ENCODE assay signal across 14 cellular contexts in genomic region chr14:22521449-22522239, GRCh38.
A peak's percentile ranks its signal among the peaks of the same experiment; 100 is the strongest.
DNase-seq lines count a peak whose midpoint lies in the region; ATAC-seq, FAIRE-seq and TF ChIP-seq lines count a peak whose summit lies in the region.
"Had no signal": no experiment of that assay in that cellular context is flagged by ENCODE, and none has a peak within 500 bp of the region (broad histone marks: within the 10 kb centered on the region; RNA-seq: fewer than 3 reads in every experiment).

No MANE protein-coding gene starts in this region.

- no peak for ATAC-seq in central memory CD8-positive, alpha-beta T cell (replicated peaks; ENCODE audit: extremely low read depth, poor library complexity, severe bottlenecking)

- no peaks in the 10 kb centered on the region; the same call in 1 of the 2 replicates for H3K36me3 ChIP-seq in OCI-LY1 (ENCODE audit: insufficient read depth, low read length)

- H4K20me1 ChIP-seq in OCI-LY1 (ENCODE audit: insufficient read depth, low read length), result no peaks in the 10 kb centered on the region

- peak overlapping the region; percentile 85 for H3K4me3 Mint-ChIP-seq in central memory CD8-positive, alpha-beta T cell
- H3K4me3 Mint-ChIP-seq in progenitor cell of endocrine pancreas (ENCODE audit: low read depth), result peak overlapping the region; percentile 27

- H3K27me3 ChIP-seq in OCI-LY1 (ENCODE audit: insufficient read depth, low read length), result no peaks in the 10 kb centered on the region

- peaks cover 100% of the 10 kb centered on the region for H3K4me1 ChIP-seq in OCI-LY1 (ENCODE audit: insufficient read depth, low read length, severe bottlenecking)

- peaks cover 83% of the 10 kb centered on the region for H3K4me1 Mint-ChIP-seq in central memory CD8-positive, alpha-beta T cell
- peaks cover 66% of the 10 kb centered on the region for H3K4me1 Mint-ChIP-seq in progenitor cell of endocrine pancreas (ENCODE audit: low read depth)

- no peaks in the 10 kb centered on the region for H3K9me3 Mint-ChIP-seq in central memory CD8-positive, alpha-beta T cell
- H3K9me3 Mint-ChIP-seq in progenitor cell of endocrine pancreas (ENCODE audit: low read depth), result peaks cover 6% of the 10 kb centered on the region

- peak overlapping the region; percentile 97 for H3K27ac Mint-ChIP-seq in central memory CD8-positive, alpha-beta T cell (ENCODE audit: low read depth)
- peak overlapping the region; percentile 88 for H3K27ac Mint-ChIP-seq in progenitor cell of endocrine pancreas

- H3K4me3 ChIP-seq in OCI-LY1 (ENCODE audit: low read depth, low read length, poor library complexity, severe bottlenecking), result peak overlapping the region; percentile 29

- H3K9ac ChIP-seq in OCI-LY1 (ENCODE audit: low read length), result peak overlapping the region; percentile 67

- H3K27ac ChIP-seq in OCI-LY1 (ENCODE audit: low read depth, low read length, poor library complexity, severe bottlenecking), result peak overlapping the region; percentile 97
- H3K27ac ChIP-seq: 22Rv1 had no signal

- no peaks in the 10 kb centered on the region for H3K9me3 ChIP-seq in OCI-LY1 (ENCODE audit: low read length)

- no peak overlapping the region for H2AFZ ChIP-seq in OCI-LY1 (ENCODE audit: low read length)

- FAIRE-seq in H54 (lab: Jason Lieb, UNC), result no peak
- FAIRE-seq: H1 had no signal

- peak; percentile 15 for DNase-seq in DMS53 (lab: John Stamatoyannopoulos, UW)
- DNase-seq in DMS53 treated with DMSO at 0.1 percent for 48 hours (lab: John Stamatoyannopoulos, UW; ENCODE audit: unreplicated experiment), result no peak
- no peak for DNase-seq in central memory CD8-positive, alpha-beta T cell (ENCODE audit: low spot score in 2 of 2)
- DNase-seq in progenitor cell of endocrine pancreas (ENCODE audit: low spot score, unreplicated experiment), result no peak
- DNase-seq in NCI-H1105 treated with DMSO at 0.1 percent for 48 hours (lab: John Stamatoyannopoulos, UW), result no peak
- no peak for DNase-seq in H54 (ENCODE audit: insufficient read length, low spot score)
- DNase-seq in activated CD4-positive, CD25-positive, alpha-beta regulatory T cell (lab: John Stamatoyannopoulos, UW), result no peak
- DNase-seq: DMS153, glutamatergic neuron, NCI-H2227 treated with DMSO at 0.1 percent for 48 hours, trophoblast cell had no signal

- peaks cover 15% of the 10 kb centered on the region; the same call in 1 of the 2 replicates for H3K79me2 ChIP-seq in OCI-LY1 (ENCODE audit: insufficient read depth, low read length)

- TF ChIP-seq POLR2A in H54 (IDR thresholded peaks at IDR 0.05; ENCODE audit: low read depth, low read length), result no peak

- TF ChIP-seq CTCF in OCI-LY1 (IDR thresholded peaks at IDR 0.05; ENCODE audit: low read length), result no peak
- no peak for TF ChIP-seq CTCF in progenitor cell of endocrine pancreas (IDR thresholded peaks at IDR 0.05; ENCODE audit: unreplicated experiment)

- H3K4me2 ChIP-seq in OCI-LY1 (ENCODE audit: low read length), result peak overlapping the region; percentile 57

- no peaks in the 10 kb centered on the region for H3K27me3 Mint-ChIP-seq in central memory CD8-positive, alpha-beta T cell
- H3K27me3 Mint-ChIP-seq in progenitor cell of endocrine pancreas, result no peaks in the 10 kb centered on the region

- no peaks in the 10 kb centered on the region for H3K9me2 ChIP-seq in OCI-LY1 (ENCODE audit: low read depth, low read length)

- no peaks in the 10 kb centered on the region; the same call in 1 of the 2 replicates for H3F3A ChIP-seq in OCI-LY1 (ENCODE audit: insufficient read depth, low read length)

- peaks cover 81% of the 10 kb centered on the region for H3K36me3 Mint-ChIP-seq in central memory CD8-positive, alpha-beta T cell (ENCODE audit: insufficient read depth)
- no peaks in the 10 kb centered on the region for H3K36me3 Mint-ChIP-seq in progenitor cell of endocrine pancreas (ENCODE audit: insufficient read depth)
